In genomic region chr2:37616674-37616999, GRCh38 we compare ENCODE assay signal across 10 cellular contexts. TPM values are rescaled to one million over a fixed set of nuclear protein-coding genes. Genes with fewer than 3 reads are reported as not detected.
DNase-seq lines count a peak whose midpoint lies in the region; ATAC-seq and TF ChIP-seq lines count a peak whose summit lies in the region.
"Had no signal": no experiment of that assay in that cellular context is flagged by ENCODE, and none has a peak within 500 bp of the region (broad histone marks: within the 10 kb centered on the region; RNA-seq: fewer than 3 reads in every experiment).

No MANE protein-coding gene starts in this region.

- no peaks in the 10 kb centered on the region for H3K36me3 ChIP-seq in RWPE2 (ENCODE audit: low read depth)
- no peaks in the 10 kb centered on the region for H3K36me3 ChIP-seq in MG63

- no peak overlapping the region for H3K27ac ChIP-seq in RWPE2 (ENCODE audit: poor library complexity, severe bottlenecking)

- H3K27me3 Mint-ChIP-seq in memory B cell: no peaks in the 10 kb centered on the region

- peak overlapping the region; percentile 96 for H3K27ac Mint-ChIP-seq in memory B cell

- in situ Hi-C loops in GM13977 (cut with MboI; ENCODE audit: low pct_unique_long_range_greater_than_20kb, low sequenced_read_pairs, unreplicated experiment): no loop called here

- peaks cover 47% of the 10 kb centered on the region for H3K4me1 Mint-ChIP-seq in memory B cell

- H3K9me3 Mint-ChIP-seq in memory B cell: no peaks in the 10 kb centered on the region

- H3K27me3 ChIP-seq in RWPE2 (ENCODE audit: insufficient read depth, poor library complexity, severe bottlenecking): no peaks in the 10 kb centered on the region
- no peaks in the 10 kb centered on the region for H3K27me3 ChIP-seq in MG63

- peak overlapping the region; percentile 71 for H3K4me3 Mint-ChIP-seq in memory B cell

- peaks cover 4% of the 10 kb centered on the region for H3K36me3 Mint-ChIP-seq in memory B cell

- DNase-seq in AG10803 (ENCODE audit: low read depth) (peak; percentile 65), RWPE2 (ENCODE audit: low spot score) (no peak), memory B cell (ENCODE audit: low spot score in 2 of 2) (peak in 1 of 2 donors; percentile 36), MG63 (no peak), GM13977 (ENCODE audit: low spot score) (no peak), glomerular visceral epithelial cell (ENCODE audit: extremely low spot score) (no peak)
- DNase-seq: activated CD8-positive, alpha-beta memory T cell treated with anti-CD3 and anti-CD28 coated beads, Interleukin-2, amount 50 U/mL, for 48 hours; left ventricle myocardium superior had no signal

- no peaks in the 10 kb centered on the region for H3K4me1 ChIP-seq in RWPE2 (ENCODE audit: insufficient read depth, poor library complexity, severe bottlenecking)

- H3K9me3 ChIP-seq in RWPE2 (ENCODE audit: severe bottlenecking) (no peaks in the 10 kb centered on the region), MG63 (no peaks in the 10 kb centered on the region)

- H3K4me3 ChIP-seq in AG10803 (ENCODE audit: low read length) (no peak overlapping the region), RWPE2 (ENCODE audit: severe bottlenecking) (no peak overlapping the region), MG63 (no peak overlapping the region)

- no peak for TF ChIP-seq CTCF in AG10803 (conservative IDR thresholded peaks at IDR 0.05; ENCODE audit: low read length)
- no peak for TF ChIP-seq CTCF in RWPE2 (IDR thresholded peaks at IDR 0.05; ENCODE audit: poor library complexity, severe bottlenecking)
- TF ChIP-seq CTCF in GM13977 (IDR thresholded peaks at IDR 0.05; ENCODE audit: extremely low read depth, insufficient read depth, missing control alignments): no peak

- ATAC-seq in GM19351 (IDR thresholded peaks at IDR 0.05; ENCODE audit: unreplicated experiment) (peak; percentile 63), RWPE2 (ENCODE audit: low read depth) (0 out of 3 replicates have a peak, but pooled peaks have one; percentile 19), memory B cell (ENCODE audit: low read depth) (peak; percentile 56), GM19035 (IDR thresholded peaks at IDR 0.05; ENCODE audit: unreplicated experiment) (no peak)

RNA-seq across cellular contexts. Expression of gene CDC42EP3, which starts 54.8 kb away (rescaled TPM):
- 24.1 and 32.4 TPM in 2 replicates for total RNA-seq in MG63 (2014; rRNA removed; shearing (Covaris generic); ENCODE audit: low replicate concordance)
